In genomic region chr1:87684786-87685185, GRCh38 we compare ENCODE assay signal across 9 cellular contexts.
DNase-seq lines count a peak whose midpoint lies in the region; ATAC-seq and TF ChIP-seq lines count a peak whose summit lies in the region.
"Had no signal": no experiment of that assay in that cellular context is flagged by ENCODE, and none has a peak within 500 bp of the region (broad histone marks: within the 10 kb centered on the region; RNA-seq: fewer than 3 reads in every experiment).

No MANE protein-coding gene starts in this region.

- intact Hi-C loops in CD4-positive, alpha-beta T cell (cut with DNase I, micrococcal nuclease): no loop called here

- H3K27ac Mint-ChIP-seq in CD4-positive, alpha-beta T cell: peak overlapping the region; percentile 59
- peak overlapping the region; percentile 97 for H3K27ac Mint-ChIP-seq in nephron progenitor cell

- H3K27ac ChIP-seq in CD4-positive, alpha-beta T cell (ENCODE audit: low read depth, low read length): no peak overlapping the region

- POLR2A ChIA-PET in CD4-positive, alpha-beta T cell (lab: Charles Lee): no interaction called here

- no peaks in the 10 kb centered on the region for H3K36me3 Mint-ChIP-seq in CD4-positive, alpha-beta T cell (ENCODE audit: low read depth)
- no peaks in the 10 kb centered on the region for H3K36me3 Mint-ChIP-seq in nephron progenitor cell (ENCODE audit: low read depth)

- H3K9me3 Mint-ChIP-seq in CD4-positive, alpha-beta T cell: no peaks in the 10 kb centered on the region
- H3K9me3 Mint-ChIP-seq in nephron progenitor cell: peaks cover 5% of the 10 kb centered on the region

- peak; percentile 61 for ATAC-seq in CD4-positive, alpha-beta T cell (ENCODE audit: poor library complexity)

- CTCF ChIA-PET in CD4-positive, alpha-beta T cell (lab: Charles Lee): no interaction called here

- H3K4me3 ChIP-seq in epithelial cell of proximal tubule (ENCODE audit: low read depth, low read length): peak overlapping the region; percentile 60

- no peaks in the 10 kb centered on the region for H3K27me3 ChIP-seq in CD4-positive, alpha-beta T cell (ENCODE audit: control insufficient read depth, insufficient read depth, low read length)

- H3K4me3 Mint-ChIP-seq in CD4-positive, alpha-beta T cell: peak overlapping the region; percentile 79
- peak overlapping the region; percentile 81 for H3K4me3 Mint-ChIP-seq in nephron progenitor cell

- no peaks in the 10 kb centered on the region for H3K9me3 ChIP-seq in CD4-positive, alpha-beta T cell (ENCODE audit: control insufficient read depth, low read length)

- H3K27me3 Mint-ChIP-seq in CD4-positive, alpha-beta T cell: no peaks in the 10 kb centered on the region
- no peaks in the 10 kb centered on the region for H3K27me3 Mint-ChIP-seq in nephron progenitor cell (ENCODE audit: low read depth, poor library complexity)

- no peak for DNase-seq in CD4-positive, alpha-beta T cell
- DNase-seq in NCI-H2227 treated with DMSO at 0.1 percent for 48 hours (lab: John Stamatoyannopoulos, UW) (peak; percentile 30), epithelial cell of proximal tubule (ENCODE audit: low read depth) (no peak), nephron progenitor cell (no peak), HK-2 (ENCODE audit: unreplicated experiment) (no peak)
- DNase-seq in activated CD4-positive, alpha-beta T cell treated with anti-CD3 and anti-CD28 coated beads, Interleukin-2, amount 50 U/mL, for 48 hours: no peak
- no peak for DNase-seq in stimulated activated CD4-positive, alpha-beta T cell treated with anti-CD3 and anti-CD28 coated beads, Interleukin-12 subunit alpha, Interleukin-12 subunit beta, amount 100 ng/mL, for 4 hours
- no peak for DNase-seq in activated CD4-positive, alpha-beta T cell treated with anti-CD3 and anti-CD28 coated beads for 48 hours
- DNase-seq: effector memory CD4-positive, alpha-beta T cell had no signal

- H3K4me1 Mint-ChIP-seq in CD4-positive, alpha-beta T cell (ENCODE audit: low read depth): no peaks in the 10 kb centered on the region
- peaks cover 50% of the 10 kb centered on the region for H3K4me1 Mint-ChIP-seq in nephron progenitor cell

- TF ChIP-seq CTCF in CD4-positive, alpha-beta T cell (IDR thresholded peaks at IDR 0.05): no peak
- TF ChIP-seq CTCF in epithelial cell of proximal tubule (conservative IDR thresholded peaks at IDR 0.05; ENCODE audit: low read depth, low read length): no peak
- no peak for TF ChIP-seq CTCF in nephron progenitor cell (IDR thresholded peaks at IDR 0.05)
